Comparison of ENCODE assay signal across 14 cellular contexts in genomic region chr1:63714482-63714760, GRCh38. TPM values are rescaled to one million over a fixed set of nuclear protein-coding genes. Genes with fewer than 3 reads are reported as not detected.
"Had no signal": no experiment of that assay in that cellular context is flagged by ENCODE, and none has a peak within 500 bp of the region (broad histone marks: within the 10 kb centered on the region; RNA-seq: fewer than 3 reads in every experiment).

No MANE protein-coding gene starts in this region.

- H3K9me3 ChIP-seq: esophagus squamous epithelium, prostate gland had no signal

- H3K27ac Mint-ChIP-seq: activated naive CD8-positive, alpha-beta T cell treated with anti-CD3 and anti-CD28 coated beads, Interleukin-2, amount 10 ng/mL, durations not matched to agents 7 days and 5 days; stimulated activated naive CD8-positive, alpha-beta T cell treated with anti-CD3 and anti-CD28 coated beads, Interleukin-15, Interleukin-2, amounts not matched to agents 100 ng/mL and 50 ng/mL, for 24 hours; type B pancreatic cell had no signal

- H3K27ac ChIP-seq: brain microvascular endothelial cell, prostate gland had no signal

- H3K4me3 Mint-ChIP-seq: activated naive CD8-positive, alpha-beta T cell treated with anti-CD3 and anti-CD28 coated beads, Interleukin-2, amount 10 ng/mL, durations not matched to agents 7 days and 5 days; nephron; stimulated activated naive CD8-positive, alpha-beta T cell treated with anti-CD3 and anti-CD28 coated beads, Interleukin-15, Interleukin-2, amounts not matched to agents 100 ng/mL and 50 ng/mL, for 24 hours; type B pancreatic cell had no signal

- H3K36me3 ChIP-seq: brain microvascular endothelial cell, esophagus squamous epithelium, prostate gland had no signal

- H3K4me1 ChIP-seq: prostate gland had no signal

- H3K9me3 Mint-ChIP-seq: activated naive CD8-positive, alpha-beta T cell treated with anti-CD3 and anti-CD28 coated beads, Interleukin-2, amount 10 ng/mL, durations not matched to agents 7 days and 5 days; nephron; stimulated activated naive CD8-positive, alpha-beta T cell treated with anti-CD3 and anti-CD28 coated beads, Interleukin-15, Interleukin-2, amounts not matched to agents 100 ng/mL and 50 ng/mL, for 24 hours; type B pancreatic cell had no signal

- H3K4me3 ChIP-seq: esophagus squamous epithelium, prostate gland had no signal

- H3K36me3 Mint-ChIP-seq: activated naive CD8-positive, alpha-beta T cell treated with anti-CD3 and anti-CD28 coated beads, Interleukin-2, amount 10 ng/mL, durations not matched to agents 7 days and 5 days; type B pancreatic cell had no signal

- DNase-seq: activated CD4-positive, alpha-beta T cell treated with anti-CD3 and anti-CD28 coated beads, Interleukin-2, amount 50 U/mL, for 1 hour; activated CD4-positive, CD25-positive, alpha-beta regulatory T cell; activated CD8-positive, alpha-beta memory T cell treated with anti-CD3 and anti-CD28 coated beads for 24 hours; activated naive CD8-positive, alpha-beta T cell treated with anti-CD3 and anti-CD28 coated beads, Interleukin-2, amount 10 ng/mL, durations not matched to agents 7 days and 5 days; effector CD8-positive, alpha-beta T cell; esophagus squamous epithelium; foreskin melanocyte; occipital lobe had no signal

- H3K27me3 ChIP-seq: brain microvascular endothelial cell, esophagus squamous epithelium had no signal

RNA-seq across cellular contexts. Expression of gene ROR1, which starts 59.4 kb away (rescaled TPM):
- total RNA-seq: activated naive CD8-positive, alpha-beta T cell treated with anti-CD3 and anti-CD28 coated beads, Interleukin-2, amount 10 ng/mL, durations not matched to agents 7 days and 5 days; T-helper 2 cell treated with Interferon-gamma antibody and Interleukin-4, amounts not matched to agents 100 ng/mL and 5 ng/mL, for 36 hours had no signal
